In genomic region chr7:100894860-100895700, GRCh38 we compare ENCODE assay signal across 9 cellular contexts. TPM values are rescaled to one million over a fixed set of nuclear protein-coding genes. Genes with fewer than 3 reads are reported as not detected.
DNase-seq lines count a peak whose midpoint lies in the region; ATAC-seq and TF ChIP-seq lines count a peak whose summit lies in the region.
"Had no signal": no experiment of that assay in that cellular context is flagged by ENCODE, and none has a peak within 500 bp of the region (broad histone marks: within the 10 kb centered on the region; RNA-seq: fewer than 3 reads in every experiment).

No MANE protein-coding gene starts in this region.

- peaks cover 62% of the 10 kb centered on the region for H3K27me3 Mint-ChIP-seq in CD4-positive, alpha-beta T cell
- peaks cover 45% of the 10 kb centered on the region for H3K27me3 Mint-ChIP-seq in activated CD8-positive, alpha-beta T cell treated with anti-CD3 and anti-CD28 coated beads for 36 hours
- H3K27me3 Mint-ChIP-seq in naive thymus-derived CD4-positive, alpha-beta T cell, result peaks cover 39 to 62% (median 44%) of the 10 kb centered on the region in 5 donors

- H3K27me3 ChIP-seq in CD4-positive, alpha-beta T cell (ENCODE audit: control insufficient read depth, insufficient read depth, low read length), result peaks cover 71% of the 10 kb centered on the region
- H3K27me3 ChIP-seq in HUES48 (ENCODE audit: control insufficient read depth, insufficient read depth, low read length) (peaks cover 15% of the 10 kb centered on the region), uterus (peaks cover 0 to 8% of the 10 kb centered on the region in 2 donors)
- H3K27me3 ChIP-seq in naive thymus-derived CD4-positive, alpha-beta T cell (ENCODE audit: control insufficient read depth in 2 of 2, insufficient read depth in 2 of 2, low read length in 2 of 2), result peaks cover 8 to 10% of the 10 kb centered on the region in 2 donors

- no peaks in the 10 kb centered on the region for H3K9me3 Mint-ChIP-seq in CD4-positive, alpha-beta T cell
- no peaks in the 10 kb centered on the region for H3K9me3 Mint-ChIP-seq in activated CD8-positive, alpha-beta T cell treated with anti-CD3 and anti-CD28 coated beads for 36 hours
- peaks cover 0 to 2% (median 0%) of the 10 kb centered on the region in 11 donors for H3K9me3 Mint-ChIP-seq in naive thymus-derived CD4-positive, alpha-beta T cell

- H3K4me3 ChIP-seq in HUES48 (ENCODE audit: low read depth, low read length) (peak overlapping the region; percentile 62), uterus (peak overlapping the region; percentile 34)
- peak overlapping the region; percentile 47 for H3K4me3 ChIP-seq in naive thymus-derived CD4-positive, alpha-beta T cell (ENCODE audit: low read length)

- peak; percentile 35 for ATAC-seq in CD4-positive, alpha-beta T cell (ENCODE audit: poor library complexity)
- peak; percentile 22 for ATAC-seq in activated CD8-positive, alpha-beta T cell treated with anti-CD3 and anti-CD28 coated beads for 36 hours
- ATAC-seq in naive thymus-derived CD4-positive, alpha-beta T cell, result peak; percentile 26
- ATAC-seq in GM21515 (IDR thresholded peaks at IDR 0.05; ENCODE audit: unreplicated experiment) (no peak), GM21381 (IDR thresholded peaks at IDR 0.05; ENCODE audit: unreplicated experiment) (no peak)

- intact Hi-C loops in CD4-positive, alpha-beta T cell (cut with DNase I, micrococcal nuclease), result loop anchor here (5.0 to 10.0 kb wide), 3 partner anchors 182 to 390 kb away; partner anchors contain the start of genes PLOD3 (in 1 of the 2) and ZNHIT1 (in 1 of the 2)
- intact Hi-C loops in activated CD8-positive, alpha-beta T cell treated with anti-CD3 and anti-CD28 coated beads for 36 hours (cut with micrococcal nuclease), result loop anchor here (5.0 kb wide), 1 partner anchor 182 kb away; no protein-coding TSS in a partner anchor
- intact Hi-C loops in naive thymus-derived CD4-positive, alpha-beta T cell (cut with micrococcal nuclease), result loop anchor here (1.0 to 5.0 kb wide), 7 partner anchors 72 to 388 kb away; partner anchors contain the start of gene MUC12 (in 2 of the 2)
- intact Hi-C loops in uterus (cut with DNase I; ENCODE audit: low total_unique reads), result no loop called here

- H3K9ac ChIP-seq in HUES48 (ENCODE audit: low read depth, low read length), result no peak overlapping the region

- POLR2A ChIA-PET in CD4-positive, alpha-beta T cell (lab: Charles Lee), result interaction anchor here (1.9 kb wide), 1 partner anchor 20 kb away, joined by 10 read pairs; the partner anchor contains the start of gene SRRT
- POLR2A ChIA-PET in activated CD8-positive, alpha-beta T cell treated with anti-CD3 and anti-CD28 coated beads for 36 hours (lab: Charles Lee), result interaction anchor here (1.3 kb wide), 1 partner anchor 19 kb away, joined by 4 read pairs; no protein-coding TSS in a partner anchor
- POLR2A ChIA-PET in naive thymus-derived CD4-positive, alpha-beta T cell (lab: Charles Lee), result no interaction called here

- H3K27ac Mint-ChIP-seq in CD4-positive, alpha-beta T cell, result no peak overlapping the region
- no peak overlapping the region for H3K27ac Mint-ChIP-seq in activated CD8-positive, alpha-beta T cell treated with anti-CD3 and anti-CD28 coated beads for 36 hours
- H3K27ac Mint-ChIP-seq in naive thymus-derived CD4-positive, alpha-beta T cell, result no peak overlapping the region

- peak; percentile 8 for TF ChIP-seq POLR2A in erythroblast (IDR thresholded peaks at IDR 0.05; ENCODE audit: low read length)
- no peak for TF ChIP-seq POLR2A in uterus (IDR thresholded peaks at IDR 0.05)

- H3K4me1 Mint-ChIP-seq in CD4-positive, alpha-beta T cell (ENCODE audit: low read depth), result peaks cover 20% of the 10 kb centered on the region
- H3K4me1 Mint-ChIP-seq in activated CD8-positive, alpha-beta T cell treated with anti-CD3 and anti-CD28 coated beads for 36 hours (ENCODE audit: low read depth), result peaks cover 14% of the 10 kb centered on the region
- peaks cover 12 to 28% (median 19%) of the 10 kb centered on the region in 7 donors for H3K4me1 Mint-ChIP-seq in naive thymus-derived CD4-positive, alpha-beta T cell

- DNase-seq in CD4-positive, alpha-beta T cell, result peak in 9 of 10 experiments; percentile 35 to 67 (median 48)
- DNase-seq in activated CD8-positive, alpha-beta T cell treated with anti-CD3 and anti-CD28 coated beads for 36 hours, result peak; percentile 72
- DNase-seq in erythroblast (lab: John Stamatoyannopoulos, UW) (peak; percentile 70 to 81), uterus (peak in 1 of 2 donors; percentile 66)
- peak in 6 of 9 donors; percentile 36 to 71 (median 46) for DNase-seq in naive thymus-derived CD4-positive, alpha-beta T cell

- no peaks in the 10 kb centered on the region for H3K9me3 ChIP-seq in CD4-positive, alpha-beta T cell (ENCODE audit: control insufficient read depth, low read length)
- H3K9me3 ChIP-seq in HUES48 (ENCODE audit: control insufficient read depth, insufficient read depth, low read length), result no peaks in the 10 kb centered on the region
- no peaks in the 10 kb centered on the region for H3K9me3 ChIP-seq in naive thymus-derived CD4-positive, alpha-beta T cell (ENCODE audit: control insufficient read depth in 2 of 3, low read length in 3 of 3)
- no peaks in the 10 kb centered on the region for H3K9me3 ChIP-seq in uterus

- CTCF ChIA-PET in CD4-positive, alpha-beta T cell (lab: Charles Lee), result interaction anchor here (0.5 to 1.6 kb wide), 6 partner anchors 19 to 390 kb away, joined by 3 to 10 read pairs (median 4); partner anchors contain the start of gene SLC12A9
- CTCF ChIA-PET in activated CD8-positive, alpha-beta T cell treated with anti-CD3 and anti-CD28 coated beads for 36 hours (lab: Charles Lee), result interaction anchor here (0.6 to 2.9 kb wide), 15 partner anchors 8 to 297 kb away, joined by 3 to 15 read pairs (median 4); partner anchors contain the start of gene TRIM56
- CTCF ChIA-PET in naive thymus-derived CD4-positive, alpha-beta T cell (lab: Charles Lee), result interaction anchor here (0.6 to 0.9 kb wide), 2 partner anchors 164 to 1061 kb away, joined by 3 to 5 read pairs; no protein-coding TSS in a partner anchor

- H3K27ac ChIP-seq in CD4-positive, alpha-beta T cell (ENCODE audit: low read depth, low read length), result no peak overlapping the region
- H3K27ac ChIP-seq in HUES48 (ENCODE audit: low read depth, low read length) (no peak overlapping the region), uterus (peak overlapping the region; percentile 15 to 66)
- H3K27ac ChIP-seq in naive thymus-derived CD4-positive, alpha-beta T cell (ENCODE audit: low read depth, low read length), result no peak overlapping the region

- H3K4me1 ChIP-seq in HUES48 (ENCODE audit: control insufficient read depth, insufficient read depth, low read length) (peaks cover 6% of the 10 kb centered on the region; the same call in 1 of the 2 replicates), uterus (peaks cover 0 to 19% of the 10 kb centered on the region in 2 donors)
- peaks cover 14% of the 10 kb centered on the region in 2 donors for H3K4me1 ChIP-seq in naive thymus-derived CD4-positive, alpha-beta T cell (ENCODE audit: control insufficient read depth in 2 of 2, insufficient read depth in 2 of 2, low read length in 2 of 2)

- H3K36me3 Mint-ChIP-seq in CD4-positive, alpha-beta T cell (ENCODE audit: low read depth), result no peaks in the 10 kb centered on the region
- no peaks in the 10 kb centered on the region for H3K36me3 Mint-ChIP-seq in activated CD8-positive, alpha-beta T cell treated with anti-CD3 and anti-CD28 coated beads for 36 hours (ENCODE audit: low read depth)
- no peaks in the 10 kb centered on the region for H3K36me3 Mint-ChIP-seq in naive thymus-derived CD4-positive, alpha-beta T cell

- TF ChIP-seq CTCF in CD4-positive, alpha-beta T cell (IDR thresholded peaks at IDR 0.05), result peak; percentile 84
- TF ChIP-seq CTCF in activated CD8-positive, alpha-beta T cell treated with anti-CD3 and anti-CD28 coated beads for 36 hours (IDR thresholded peaks at IDR 0.05), result peak; percentile 94
- TF ChIP-seq CTCF in uterus (IDR thresholded peaks at IDR 0.05), result peak; percentile 76 to 85 (median 79)

- no peak overlapping the region for H3K4me3 Mint-ChIP-seq in CD4-positive, alpha-beta T cell
- H3K4me3 Mint-ChIP-seq in activated CD8-positive, alpha-beta T cell treated with anti-CD3 and anti-CD28 coated beads for 36 hours, result peak overlapping the region; percentile 17
- H3K4me3 Mint-ChIP-seq in naive thymus-derived CD4-positive, alpha-beta T cell, result peak overlapping the region in 7 of 10 donors; percentile 7 to 95 (median 41)

- H3K36me3 ChIP-seq in HUES48 (ENCODE audit: control insufficient read depth, insufficient read depth, low read length) (no peaks in the 10 kb centered on the region), uterus (no peaks in the 10 kb centered on the region)
- no peaks in the 10 kb centered on the region for H3K36me3 ChIP-seq in naive thymus-derived CD4-positive, alpha-beta T cell (ENCODE audit: control insufficient read depth in 2 of 3, insufficient read depth in 3 of 3, low read length in 3 of 3)

RNA-seq across cellular contexts. Expression of gene ACHE, which starts 0.6 kb away (rescaled TPM):
- total RNA-seq in CD4-positive, alpha-beta T cell, result under 1 TPM; 0.14 to 0.22 TPM
- under 1 TPM in 1 of 2 experiments, not detected in 1; 0.25 TPM for total RNA-seq in activated CD8-positive, alpha-beta T cell treated with anti-CD3 and anti-CD28 coated beads for 36 hours
- total RNA-seq in naive thymus-derived CD4-positive, alpha-beta T cell, result under 1 TPM in 3 of 5 experiments, not detected in 2; 0.11 to 0.32 (median 0.22) TPM
- polyA plus RNA-seq in naive thymus-derived CD4-positive, alpha-beta T cell, result not detected
- total RNA-seq in uterus, result 10 to 100 TPM in 3 of 4 donors, 1 to 10 TPM in 1; 6.7 to 55.9 (median 14.5) TPM
- total RNA-seq: RPMI7951 had no signal

RNA-seq across cellular contexts. Expression of gene UFSP1, which starts 5.6 kb away (rescaled TPM):
- 1 to 10 TPM; 1.1 to 1.5 TPM for total RNA-seq in CD4-positive, alpha-beta T cell
- total RNA-seq in activated CD8-positive, alpha-beta T cell treated with anti-CD3 and anti-CD28 coated beads for 36 hours, result 1 to 10 TPM; 2.1 to 2.2 TPM
- total RNA-seq in naive thymus-derived CD4-positive, alpha-beta T cell, result 10 to 100 TPM in 1 of 5 experiments, 1 to 10 TPM in 4; 2.1 to 11.1 (median 3.5) TPM
- polyA plus RNA-seq in naive thymus-derived CD4-positive, alpha-beta T cell, result 1 to 10 TPM in 1 of 2 donors, under 1 TPM in 1; 0.99 to 1.9 TPM
- total RNA-seq in uterus, result 1 to 10 TPM in 3 of 4 donors, not detected in 1; 4.8 to 9.7 (median 5.0) TPM

RNA-seq across cellular contexts. Expression of gene SRRT, which starts 20.2 kb away (rescaled TPM):
- 100 to 1,000 TPM; 355 to 382 TPM for total RNA-seq in CD4-positive, alpha-beta T cell
- total RNA-seq in activated CD8-positive, alpha-beta T cell treated with anti-CD3 and anti-CD28 coated beads for 36 hours, result 100 to 1,000 TPM; 211 to 239 TPM
- total RNA-seq in naive thymus-derived CD4-positive, alpha-beta T cell, result 100 to 1,000 TPM; 212 to 271 (median 261) TPM
- 10 to 100 TPM; 43.6 to 64.4 TPM for polyA plus RNA-seq in naive thymus-derived CD4-positive, alpha-beta T cell
- total RNA-seq in uterus, result 100 to 1,000 TPM in 1 of 4 donors, 10 to 100 TPM in 3; 17.1 to 185 (median 41.1) TPM

RNA-seq across cellular contexts. Expression of gene TRIP6, which starts 27.9 kb away (rescaled TPM):
- total RNA-seq in CD4-positive, alpha-beta T cell, result 1 to 10 TPM; 4.3 to 6.1 TPM
- total RNA-seq in activated CD8-positive, alpha-beta T cell treated with anti-CD3 and anti-CD28 coated beads for 36 hours, result 10 to 100 TPM; 27.5 to 28.4 TPM
- total RNA-seq in naive thymus-derived CD4-positive, alpha-beta T cell, result 10 to 100 TPM in 4 of 5 experiments, 1 to 10 TPM in 1; 8.0 to 28.1 (median 10.4) TPM
- polyA plus RNA-seq in naive thymus-derived CD4-positive, alpha-beta T cell, result 1 to 10 TPM; 3.4 to 3.9 TPM
- total RNA-seq in uterus, result 100 to 1,000 TPM in 1 of 4 donors, 10 to 100 TPM in 3; 26.2 to 105 (median 61.6) TPM

RNA-seq across cellular contexts. Expression of gene SLC12A9, which starts 42.6 kb away (rescaled TPM):
- total RNA-seq in CD4-positive, alpha-beta T cell, result 10 to 100 TPM; 26.3 to 28.2 TPM
- total RNA-seq in activated CD8-positive, alpha-beta T cell treated with anti-CD3 and anti-CD28 coated beads for 36 hours, result 10 to 100 TPM; 10.2 to 11.3 TPM
- total RNA-seq in naive thymus-derived CD4-positive, alpha-beta T cell, result 10 to 100 TPM; 50.4 to 78.6 (median 62.7) TPM
- polyA plus RNA-seq in naive thymus-derived CD4-positive, alpha-beta T cell, result 1 to 10 TPM; 5.0 to 7.8 TPM
- 10 to 100 TPM in 3 of 4 donors, 1 to 10 TPM in 1; 9.0 to 36.9 (median 25.9) TPM for total RNA-seq in uterus

Comparison
In these comparisons a context has a peak if more than half of its experiments do, and no peak if none do; other contexts are left out.
1. ATAC-seq: peak in CD4-positive, alpha-beta T cell (single experiment), activated CD8-positive, alpha-beta T cell treated with anti-CD3 and anti-CD28 coated beads for 36 hours (single experiment) and naive thymus-derived CD4-positive, alpha-beta T cell (single experiment); none in GM21515 (single experiment) and GM21381 (single experiment).
2. H3K27ac ChIP-seq: peak in uterus (2 of 2); none in CD4-positive, alpha-beta T cell (single experiment), HUES48 (single experiment) and naive thymus-derived CD4-positive, alpha-beta T cell (single experiment).
3. RNA of gene ACHE, which starts 0.6 kb away (total RNA-seq): 6.7 to 55.9 TPM in uterus; 0.25 TPM in activated CD8-positive, alpha-beta T cell treated with anti-CD3 and anti-CD28 coated beads for 36 hours, 0.14 to 0.22 TPM in CD4-positive, alpha-beta T cell and 0.11 to 0.32 TPM in naive thymus-derived CD4-positive, alpha-beta T cell; every median in the first group is over 4 times any median in the second.
4. Peak in every context shown above with its lines, with median percentiles within 50 percentile points of each other: CTCF ChIP-seq and H3K4me3 ChIP-seq.